ENCODE assay signal across 9 cellular contexts in genomic region chr14:68546839-68547238, GRCh38.
DNase-seq lines count a peak whose midpoint lies in the region; ATAC-seq and TF ChIP-seq lines count a peak whose summit lies in the region.
"Had no signal": no experiment of that assay in that cellular context is flagged by ENCODE, and none has a peak within 500 bp of the region (broad histone marks: within the 10 kb centered on the region; RNA-seq: fewer than 3 reads in every experiment).

No MANE protein-coding gene starts in this region.

- H2BK5ac ChIP-seq in mesenchymal stem cell (ENCODE audit: low read depth, low read length, poor library complexity, severe bottlenecking), result no peak overlapping the region

- H4K91ac ChIP-seq in mesenchymal stem cell (ENCODE audit: low read length), result peak overlapping the region; percentile 91

- peak overlapping the region; percentile 69 to 98 for H3K18ac ChIP-seq in mesenchymal stem cell (ENCODE audit: low read depth in 1 of 2, low read length in 2 of 2)

- peak overlapping the region in 1 of 2 experiments; percentile 63 for H3K23ac ChIP-seq in mesenchymal stem cell (ENCODE audit: low read length in 2 of 2)

- no peaks in the 10 kb centered on the region for H3K27me3 ChIP-seq in colonic mucosa
- H3K27me3 ChIP-seq in mesenchymal stem cell (ENCODE audit: control insufficient read depth in 1 of 2, insufficient read depth in 1 of 2, low read length in 2 of 2), result no peaks in the 10 kb centered on the region
- no peaks in the 10 kb centered on the region for H3K27me3 ChIP-seq in tibial artery

- H3K9ac ChIP-seq in colonic mucosa (ENCODE audit: low read depth in 2 of 2, low read length in 2 of 2), result peak overlapping the region in 1 of 2 donors; percentile 14
- peak overlapping the region; percentile 92 for H3K9ac ChIP-seq in mesenchymal stem cell (ENCODE audit: low read length)

- H3K9me3 ChIP-seq in colonic mucosa, result no peaks in the 10 kb centered on the region
- H3K9me3 ChIP-seq in mesenchymal stem cell (ENCODE audit: control insufficient read depth, low read length), result no peaks in the 10 kb centered on the region
- no peaks in the 10 kb centered on the region for H3K9me3 ChIP-seq in tibial artery

- H3K4me3 ChIP-seq in colonic mucosa (no peak overlapping the region), mesenchymal stem cell (ENCODE audit: insufficient read depth in 1 of 2, low read depth in 1 of 2, low read length in 2 of 2) (peak overlapping the region in 1 of 2 experiments; percentile 48), tibial artery (no peak overlapping the region)

- peak overlapping the region; percentile 90 for H2BK15ac ChIP-seq in mesenchymal stem cell (ENCODE audit: low read depth, poor library complexity, severe bottlenecking)

- H2AFZ ChIP-seq in mesenchymal stem cell (ENCODE audit: low read depth, low read length), result peak overlapping the region; percentile 32

- peak overlapping the region; percentile 82 for H2AK5ac ChIP-seq in mesenchymal stem cell (ENCODE audit: low read length, severe bottlenecking)

- TF ChIP-seq CTCF in colonic mucosa (IDR thresholded peaks at IDR 0.05) (no peak), tibial artery (IDR thresholded peaks at IDR 0.05) (no peak)

- no peak overlapping the region for H3K4me2 ChIP-seq in mesenchymal stem cell (ENCODE audit: low read length, poor library complexity, severe bottlenecking)

- H3K36me3 ChIP-seq in colonic mucosa (no peaks in the 10 kb centered on the region), mesenchymal stem cell (ENCODE audit: control insufficient read depth in 1 of 2, insufficient read depth in 2 of 2, low read depth in 1 of 2, low read length in 2 of 2) (no peaks in the 10 kb centered on the region), tibial artery (no peaks in the 10 kb centered on the region)

- 86% methylated on average over 5 of the region's 5 CpGs for WGBS in mesenchymal stem cell

- H4K8ac ChIP-seq in mesenchymal stem cell (ENCODE audit: low read length), result peak overlapping the region; percentile 89

- H3K4me1 ChIP-seq in colonic mucosa, result no peaks in the 10 kb centered on the region
- peaks cover 26% of the 10 kb centered on the region for H3K4me1 ChIP-seq in mesenchymal stem cell (ENCODE audit: control insufficient read depth, insufficient read depth, low read depth, low read length)
- peaks cover 0 to 89% (median 69%) of the 10 kb centered on the region in 4 donors for H3K4me1 ChIP-seq in tibial artery

- H3K4ac ChIP-seq in mesenchymal stem cell (ENCODE audit: low read depth in 1 of 2, low read length in 2 of 2), result peak overlapping the region; percentile 62 to 99

- DNase-seq in LoVo (ENCODE audit: low spot score) (peak; percentile 67), colonic mucosa (no peak), mesenchymal stem cell (peak; percentile 84), tibial artery (peak in 1 of 2 donors; percentile 70), T-helper 2 cell (no peak), HuH-7 (ENCODE audit: low spot score) (no peak)

- ATAC-seq in HG03354 (IDR thresholded peaks at IDR 0.05; ENCODE audit: poor library complexity, severe bottlenecking, unreplicated experiment) (no peak), HG03108 (IDR thresholded peaks at IDR 0.05; ENCODE audit: unreplicated experiment) (no peak)

- H3K79me1 ChIP-seq in mesenchymal stem cell (replicated peaks; ENCODE audit: low read length, poor library complexity, severe bottlenecking), result no peaks in the 10 kb centered on the region

- peak overlapping the region; percentile 83 for H2BK120ac ChIP-seq in mesenchymal stem cell (ENCODE audit: low read depth, low read length)

- peak overlapping the region in 1 of 2 experiments; percentile 87 for H3K14ac ChIP-seq in mesenchymal stem cell (ENCODE audit: low read length in 2 of 2)

- H3K27ac ChIP-seq in colonic mucosa (peak overlapping the region; percentile 82), mesenchymal stem cell (ENCODE audit: low read length, poor library complexity, severe bottlenecking) (no peak overlapping the region), tibial artery (peak overlapping the region; percentile 94 to 96)
- H3K27ac ChIP-seq: VCaP had no signal

- intact Hi-C loops in colonic mucosa (cut with DNase I), result no loop called here
- intact Hi-C loops in tibial artery (cut with DNase I; ENCODE audit: low total_unique reads), result loop anchor here (5.0 to 10.0 kb wide), 3 partner anchors 245 to 605 kb away; partner anchors contain the start of gene ZFP36L1

- H2BK12ac ChIP-seq in mesenchymal stem cell (ENCODE audit: low read length in 2 of 2), result peak overlapping the region; percentile 93 to 99

Comparison
In these comparisons a context has a peak if more than half of its experiments do, and no peak if none do; other contexts are left out.
1. DNase-seq: peak in LoVo (single experiment) and mesenchymal stem cell (single experiment); none in colonic mucosa (single experiment), T-helper 2 cell (0 of 5) and HuH-7 (single experiment).